Comparison of ENCODE assay signal across 2 cellular contexts in the genomic region with DNA sequence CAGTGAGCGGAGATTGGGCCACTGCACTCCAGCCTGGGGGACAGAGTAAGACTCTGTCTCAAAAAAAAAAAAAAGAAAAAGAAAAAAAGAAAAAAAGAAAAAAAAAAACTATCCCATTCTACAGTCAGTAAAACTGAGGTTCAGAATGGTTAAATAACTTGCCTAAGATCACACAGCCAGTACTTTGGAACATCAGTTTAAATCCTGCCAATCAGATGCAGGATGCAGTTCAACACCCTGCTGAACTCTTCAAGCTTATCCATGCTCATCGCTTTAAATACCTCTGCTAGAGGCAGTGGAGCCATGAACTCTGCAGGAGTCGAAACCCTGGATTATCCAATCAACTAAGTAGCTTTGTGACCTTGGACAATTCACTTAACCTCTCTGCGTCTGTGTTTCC.
TF ChIP-seq lines count a peak whose summit lies in the region.

No MANE protein-coding gene starts in this region.

TF ChIP-seq in HEK293, 187 proteins besides CTCF, POLR2A, EP300 and RAD21:
- TF ChIP-seq ZNF785 (tag by site-specific recombination; IDR thresholded peaks at IDR 0.05) (no peak), ZNF391 (tag by site-specific recombination; IDR thresholded peaks at IDR 0.05; ENCODE audit: borderline replicate concordance, low read depth) (no peak), ZNF580 (tag by site-specific recombination; IDR thresholded peaks at IDR 0.05) (peak; percentile 51; the same call in 1 of the 2 replicates)

TF ChIP-seq in H1, 55 proteins besides CTCF, POLR2A, EP300 and RAD21:
- no peak for TF ChIP-seq TAF7 (optimal IDR thresholded peaks at IDR 0.05; ENCODE audit: borderline replicate concordance, low read depth, low read length)
- TF ChIP-seq BRCA1 (IDR thresholded peaks at IDR 0.05; ENCODE audit: low read depth, low read length) = no peak
- TF ChIP-seq KDM1A (IDR thresholded peaks at IDR 0.05; ENCODE audit: borderline replicate concordance, low read length) = peak; percentile 17; the same call in 1 of the 2 replicates
- no peak for TF ChIP-seq FOSL1 (IDR thresholded peaks at IDR 0.05; ENCODE audit: insufficient read depth, low read depth, low read length)
